In genomic region chr2:230430957-230431635, GRCh38 we compare ENCODE assay signal across 15 cellular contexts. TPM values are rescaled to one million over a fixed set of nuclear protein-coding genes. Genes with fewer than 3 reads are reported as not detected.
DNase-seq lines count a peak whose midpoint lies in the region; ATAC-seq and TF ChIP-seq lines count a peak whose summit lies in the region.
"Had no signal": no experiment of that assay in that cellular context is flagged by ENCODE, and none has a peak within 500 bp of the region (broad histone marks: within the 10 kb centered on the region; RNA-seq: fewer than 3 reads in every experiment).

No MANE protein-coding gene starts in this region.

- H3K27ac Mint-ChIP-seq in activated CD4-positive, alpha-beta T cell treated with anti-CD3 and anti-CD28 coated beads for 36 hours = peak overlapping the region; percentile 24
- peak overlapping the region; percentile 64 for H3K27ac Mint-ChIP-seq in activated naive CD8-positive, alpha-beta T cell
- H3K27ac Mint-ChIP-seq in natural killer cell treated with Interleukin-12 subunit alpha and Interleukin-12 subunit beta and Interleukin-15 and Interleukin-18, amount 100 ng/mL, for 72 hours = peak overlapping the region; percentile 17 to 79
- H3K27ac Mint-ChIP-seq in chondrocyte (ENCODE audit: unreplicated experiment) = no peak overlapping the region

- no peak for TF ChIP-seq CTCF in chondrocyte (IDR thresholded peaks at IDR 0.05)

- H3K9me3 Mint-ChIP-seq in activated CD4-positive, alpha-beta T cell treated with anti-CD3 and anti-CD28 coated beads for 36 hours (ENCODE audit: low read depth) = peaks cover 10% of the 10 kb centered on the region
- H3K9me3 Mint-ChIP-seq in activated naive CD8-positive, alpha-beta T cell (ENCODE audit: low read depth) = peaks cover 15% of the 10 kb centered on the region
- H3K9me3 Mint-ChIP-seq in natural killer cell treated with Interleukin-12 subunit alpha and Interleukin-12 subunit beta and Interleukin-15 and Interleukin-18, amount 100 ng/mL, for 72 hours = peaks cover 4% of the 10 kb centered on the region
- peaks cover 11% of the 10 kb centered on the region for H3K9me3 Mint-ChIP-seq in chondrocyte (ENCODE audit: low read depth)

- no peak for DNase-seq in activated CD4-positive, alpha-beta T cell treated with anti-CD3 and anti-CD28 coated beads for 36 hours
- DNase-seq in activated CD4-positive, alpha-beta T cell treated with anti-CD3 and anti-CD28 coated beads for 4 hours = no peak
- DNase-seq in natural killer cell treated with Interleukin-12 subunit alpha and Interleukin-12 subunit beta and Interleukin-15 and Interleukin-18, amount 100 ng/mL, for 72 hours (ENCODE audit: low spot score) = no peak
- DNase-seq in posterior vena cava (ENCODE audit: low spot score) = no peak
- no peak for DNase-seq in NCI-H2196 treated with DMSO at 0.1 percent for 48 hours (lab: John Stamatoyannopoulos, UW; ENCODE audit: unreplicated experiment)
- no peak for DNase-seq in chondrocyte (ENCODE audit: low spot score)
- DNase-seq: activated effector memory CD4-positive, alpha-beta T cell treated with Interleukin-2 at 50 U/mL for 16 hours; brain microvascular endothelial cell; GOT3; left cardiac atrium; MV-4-11; NCI-H2081 treated with DMSO at 0.1 percent for 48 hours; NCI-H774 had no signal

- intact Hi-C loops in activated CD4-positive, alpha-beta T cell treated with anti-CD3 and anti-CD28 coated beads for 36 hours (cut with DNase I, micrococcal nuclease) = no loop called here
- intact Hi-C loops in posterior vena cava (cut with DNase I) = no loop called here

- POLR2A ChIA-PET in activated CD4-positive, alpha-beta T cell treated with anti-CD3 and anti-CD28 coated beads for 36 hours (lab: Charles Lee) = no interaction called here

- H3K4me3 Mint-ChIP-seq in activated CD4-positive, alpha-beta T cell treated with anti-CD3 and anti-CD28 coated beads for 36 hours = no peak overlapping the region
- peak overlapping the region; percentile 49 for H3K4me3 Mint-ChIP-seq in activated naive CD8-positive, alpha-beta T cell
- H3K4me3 Mint-ChIP-seq in natural killer cell treated with Interleukin-12 subunit alpha and Interleukin-12 subunit beta and Interleukin-15 and Interleukin-18, amount 100 ng/mL, for 72 hours = peak overlapping the region; percentile 33
- no peak overlapping the region for H3K4me3 Mint-ChIP-seq in chondrocyte (ENCODE audit: unreplicated experiment)

- ATAC-seq in activated CD4-positive, alpha-beta T cell treated with anti-CD3 and anti-CD28 coated beads for 36 hours = peak; percentile 43
- peak; percentile 65 for ATAC-seq in GM18511 (IDR thresholded peaks at IDR 0.05; ENCODE audit: unreplicated experiment)
- ATAC-seq in natural killer cell treated with Interleukin-12 subunit alpha and Interleukin-12 subunit beta and Interleukin-15 and Interleukin-18, amount 100 ng/mL, for 72 hours = peak; percentile 38 to 55
- ATAC-seq: left cardiac atrium had no signal

- H3K27me3 Mint-ChIP-seq in activated CD4-positive, alpha-beta T cell treated with anti-CD3 and anti-CD28 coated beads for 36 hours = no peaks in the 10 kb centered on the region
- no peaks in the 10 kb centered on the region for H3K27me3 Mint-ChIP-seq in activated naive CD8-positive, alpha-beta T cell
- H3K27me3 Mint-ChIP-seq in natural killer cell treated with Interleukin-12 subunit alpha and Interleukin-12 subunit beta and Interleukin-15 and Interleukin-18, amount 100 ng/mL, for 72 hours = no peaks in the 10 kb centered on the region
- no peaks in the 10 kb centered on the region for H3K27me3 Mint-ChIP-seq in chondrocyte (ENCODE audit: low read depth)

- H3K4me1 Mint-ChIP-seq in activated CD4-positive, alpha-beta T cell treated with anti-CD3 and anti-CD28 coated beads for 36 hours = peaks cover 59% of the 10 kb centered on the region
- peaks cover 68% of the 10 kb centered on the region for H3K4me1 Mint-ChIP-seq in activated naive CD8-positive, alpha-beta T cell (ENCODE audit: low read depth)
- H3K4me1 Mint-ChIP-seq in natural killer cell treated with Interleukin-12 subunit alpha and Interleukin-12 subunit beta and Interleukin-15 and Interleukin-18, amount 100 ng/mL, for 72 hours (ENCODE audit: low read depth in 2 of 2) = peaks cover 56 to 71% of the 10 kb centered on the region in 2 donors
- H3K4me1 Mint-ChIP-seq in chondrocyte (ENCODE audit: low read depth) = peaks cover 20% of the 10 kb centered on the region

- peaks cover 72% of the 10 kb centered on the region for H3K36me3 Mint-ChIP-seq in activated CD4-positive, alpha-beta T cell treated with anti-CD3 and anti-CD28 coated beads for 36 hours (ENCODE audit: low read depth)
- peaks cover 36% of the 10 kb centered on the region for H3K36me3 Mint-ChIP-seq in activated naive CD8-positive, alpha-beta T cell
- peaks cover 32% of the 10 kb centered on the region for H3K36me3 Mint-ChIP-seq in natural killer cell treated with Interleukin-12 subunit alpha and Interleukin-12 subunit beta and Interleukin-15 and Interleukin-18, amount 100 ng/mL, for 72 hours
- peaks cover 20% of the 10 kb centered on the region for H3K36me3 Mint-ChIP-seq in chondrocyte (ENCODE audit: low read depth)

- CTCF ChIA-PET in activated CD4-positive, alpha-beta T cell treated with anti-CD3 and anti-CD28 coated beads for 36 hours (lab: Charles Lee) = interaction anchor here (0.6 to 1.4 kb wide), 2 partner anchors 14 to 428 kb away, joined by 3 read pairs; no protein-coding TSS in a partner anchor

RNA-seq across cellular contexts. Expression of gene SP100, which starts 15.1 kb away (rescaled TPM):
- 100 to 1,000 TPM; 150 to 174 TPM for total RNA-seq in activated CD4-positive, alpha-beta T cell treated with anti-CD3 and anti-CD28 coated beads for 36 hours
- 100 to 1,000 TPM; 179 to 190 TPM for total RNA-seq in natural killer cell treated with Interleukin-12 subunit alpha and Interleukin-12 subunit beta and Interleukin-15 and Interleukin-18, amount 100 ng/mL, for 72 hours
- total RNA-seq in posterior vena cava (10 to 100 TPM; 87.9 to 90.7 TPM), chondrocyte (57.6 to 67.0 TPM (median 66.7 TPM) in 3 replicates)

Comparison
In these comparisons a context has a peak if more than half of its experiments do, and no peak if none do; other contexts are left out.
1. H3K4me3 Mint-ChIP-seq: peak in activated naive CD8-positive, alpha-beta T cell (single experiment) and natural killer cell treated with Interleukin-12 subunit alpha and Interleukin-12 subunit beta and Interleukin-15 and Interleukin-18, amount 100 ng/mL, for 72 hours (single experiment); none in activated CD4-positive, alpha-beta T cell treated with anti-CD3 and anti-CD28 coated beads for 36 hours (single experiment) and chondrocyte (single experiment).
2. Peak in every context shown above with its lines, with median percentiles within 50 percentile points of each other: ATAC-seq.